In the genomic region with DNA sequence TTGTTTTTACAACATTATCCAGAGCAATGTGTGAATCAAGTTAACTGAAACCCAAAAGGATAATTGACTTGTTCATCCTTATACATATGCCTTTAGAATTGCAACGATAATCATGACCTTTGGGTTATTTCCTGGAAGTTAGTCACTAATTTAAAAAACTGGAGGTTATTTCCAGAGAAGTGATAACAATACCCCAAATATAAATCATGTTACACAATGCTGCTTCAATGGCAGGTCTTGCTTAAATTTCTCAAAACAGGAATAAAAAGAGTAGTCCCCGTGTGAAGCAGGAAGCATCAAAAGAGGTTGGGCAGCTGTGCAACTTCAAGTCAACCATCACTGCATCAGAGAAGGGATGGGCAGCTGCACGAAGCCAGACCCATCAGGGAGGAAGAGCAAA, we compare ENCODE assay signal across 28 cellular contexts.
"Had no signal": no experiment of that assay in that cellular context is flagged by ENCODE, and none has a peak within 500 bp of the region (broad histone marks: within the 10 kb centered on the region; RNA-seq: fewer than 3 reads in every experiment).

No MANE protein-coding gene starts in this region.

- H3K4me3 ChIP-seq: body of pancreas, breast epithelium, K562, SJCRH30, SK-N-MC had no signal

- FAIRE-seq: astrocyte, K562, TTC549 had no signal

- DNase-seq: activated CD4-positive, alpha-beta T cell treated with anti-CD3 and anti-CD28 coated beads, Interleukin-2, amount 10 ng/mL, durations not matched to agents 24 days and 14 days; activated CD4-positive, alpha-beta T cell treated with anti-CD3 and anti-CD28 coated beads, Interleukin-2, amount 50 U/mL, for 4 hours; activated CD8-positive, alpha-beta T cell treated with anti-CD3 and anti-CD28 coated beads for 36 hours; activated effector memory CD4-positive, alpha-beta T cell treated with anti-CD3 and anti-CD28 coated beads, Interleukin-2, amount 50 U/mL, for 16 hours; activated naive CD4-positive, alpha-beta T cell; activated naive CD4-positive, alpha-beta T cell treated with anti-CD3 and anti-CD28 coated beads, Interleukin-2, amount 50 U/mL, for 16 hours; activated naive CD8-positive, alpha-beta T cell treated with anti-CD3 and anti-CD28 coated beads for 36 hours; activated T-cell treated with anti-CD3 and anti-CD28 coated beads, Interleukin-2, amount 50 U/mL, for 1 hour; activated T-cell treated with anti-CD3 and anti-CD28 coated beads, Interleukin-2, amount 50 U/mL, for 72 hours; body of pancreas; NCI-H1105; NCI-H1417 treated with DMSO at 0.1 percent for 48 hours; NCI-H1930; NCI-H2107; NCI-H2171; NCI-H510A; NCI-H526; NCI-H748 treated with DMSO at 0.1 percent for 48 hours; NK-92 treated with Interleukin-12 subunit alpha and Interleukin-12 subunit beta, amount 100 ng/mL, for 24 hours; OCI-M1; SHP77; SJCRH30; T1000 had no signal
